Comparison of ENCODE assay signal across 27 cellular contexts in genomic region chr12:48932878-48933277, GRCh38. TPM values are rescaled to one million over a fixed set of nuclear protein-coding genes. Genes with fewer than 3 reads are reported as not detected.
A peak's percentile ranks its signal among the peaks of the same experiment; 100 is the strongest.
DNase-seq lines count a peak whose midpoint lies in the region; ATAC-seq lines count a peak whose summit lies in the region.
"Had no signal": no experiment of that assay in that cellular context is flagged by ENCODE, and none has a peak within 500 bp of the region (broad histone marks: within the 10 kb centered on the region; RNA-seq: fewer than 3 reads in every experiment).

No MANE protein-coding gene starts in this region.

- no peaks in the 10 kb centered on the region for H3K27me3 Mint-ChIP-seq in T-helper 1 cell treated with Interleukin-12 subunit alpha and Interleukin-12 subunit beta and Interleukin-4 antibody, amounts not matched to agents 30 μg/mL and 1 μg/mL, for 36 hours (ENCODE audit: low read depth)
- H3K27me3 Mint-ChIP-seq in activated CD8-positive, alpha-beta T cell treated with anti-CD3 and anti-CD28 coated beads, Interleukin-2, amount 10 ng/mL, durations not matched to agents 7 days and 5 days (ENCODE audit: low read depth): no peaks in the 10 kb centered on the region
- H3K27me3 Mint-ChIP-seq in naive thymus-derived CD8-positive, alpha-beta T cell: no peaks in the 10 kb centered on the region
- H3K27me3 Mint-ChIP-seq in stimulated activated naive B cell treated with anti-CD40 and anti-IgM and Interleukin-4, amounts not matched to agents 10 μg/mL and 1 μg/mL and 100 μg/mL, for 72 hours: no peaks in the 10 kb centered on the region

- peak overlapping the region; percentile 41 for H3K4me3 Mint-ChIP-seq in T-helper 1 cell treated with Interleukin-12 subunit alpha and Interleukin-12 subunit beta and Interleukin-4 antibody, amounts not matched to agents 30 μg/mL and 1 μg/mL, for 36 hours
- H3K4me3 Mint-ChIP-seq in activated CD8-positive, alpha-beta T cell treated with anti-CD3 and anti-CD28 coated beads, Interleukin-2, amount 10 ng/mL, durations not matched to agents 7 days and 5 days: no peak overlapping the region
- peak overlapping the region in 7 of 10 donors; percentile 5 to 79 (median 36) for H3K4me3 Mint-ChIP-seq in naive thymus-derived CD8-positive, alpha-beta T cell
- H3K4me3 Mint-ChIP-seq in stimulated activated naive B cell treated with anti-CD40 and anti-IgM and Interleukin-4, amounts not matched to agents 10 μg/mL and 1 μg/mL and 100 μg/mL, for 72 hours: no peak overlapping the region
- H3K4me3 Mint-ChIP-seq: GM23338, nephron had no signal

- H3K27ac ChIP-seq in BLaER1: no peak overlapping the region
- H3K27ac ChIP-seq: 22Rv1, brain microvascular endothelial cell, left lung, pancreas, right atrium auricular region, RWPE1, tibial artery had no signal

- H3K27me3 ChIP-seq in BLaER1: no peaks in the 10 kb centered on the region
- H3K27me3 ChIP-seq: brain microvascular endothelial cell, left lung, pancreas, right atrium auricular region, tibial artery had no signal

- CTCF ChIA-PET in activated CD8-positive, alpha-beta T cell treated with anti-CD3 and anti-CD28 coated beads, Interleukin-2, amount 10 ng/mL, durations not matched to agents 7 days and 5 days (lab: Charles Lee): interaction anchor here (0.7 to 11.3 kb wide), 6 partner anchors 18 to 81 kb away, joined by 3 to 106 read pairs (median 4); partner anchors contain the start of genes DDX23 and WNT1

- peaks cover 37% of the 10 kb centered on the region for H3K4me1 Mint-ChIP-seq in T-helper 1 cell treated with Interleukin-12 subunit alpha and Interleukin-12 subunit beta and Interleukin-4 antibody, amounts not matched to agents 30 μg/mL and 1 μg/mL, for 36 hours (ENCODE audit: low read depth)
- peaks cover 26% of the 10 kb centered on the region for H3K4me1 Mint-ChIP-seq in activated CD8-positive, alpha-beta T cell treated with anti-CD3 and anti-CD28 coated beads, Interleukin-2, amount 10 ng/mL, durations not matched to agents 7 days and 5 days (ENCODE audit: low read depth)
- peaks cover 22 to 44% (median 33%) of the 10 kb centered on the region in 4 donors for H3K4me1 Mint-ChIP-seq in naive thymus-derived CD8-positive, alpha-beta T cell
- H3K4me1 Mint-ChIP-seq in stimulated activated naive B cell treated with anti-CD40 and anti-IgM and Interleukin-4, amounts not matched to agents 10 μg/mL and 1 μg/mL and 100 μg/mL, for 72 hours: peaks cover 8 to 16% of the 10 kb centered on the region in 2 donors
- H3K4me1 Mint-ChIP-seq: nephron had no signal

- no peak overlapping the region for H3K4me3 ChIP-seq in BLaER1
- H3K4me3 ChIP-seq: GM23338, left lung, pancreas, right atrium auricular region, tibial artery had no signal

- H3K9me3 Mint-ChIP-seq in T-helper 1 cell treated with Interleukin-12 subunit alpha and Interleukin-12 subunit beta and Interleukin-4 antibody, amounts not matched to agents 30 μg/mL and 1 μg/mL, for 36 hours: no peaks in the 10 kb centered on the region
- H3K9me3 Mint-ChIP-seq in activated CD8-positive, alpha-beta T cell treated with anti-CD3 and anti-CD28 coated beads, Interleukin-2, amount 10 ng/mL, durations not matched to agents 7 days and 5 days (ENCODE audit: insufficient read depth): no peaks in the 10 kb centered on the region
- H3K9me3 Mint-ChIP-seq in naive thymus-derived CD8-positive, alpha-beta T cell: no peaks in the 10 kb centered on the region
- no peaks in the 10 kb centered on the region for H3K9me3 Mint-ChIP-seq in stimulated activated naive B cell treated with anti-CD40 and anti-IgM and Interleukin-4, amounts not matched to agents 10 μg/mL and 1 μg/mL and 100 μg/mL, for 72 hours
- H3K9me3 Mint-ChIP-seq: GM23338, nephron had no signal

- peaks cover 37% of the 10 kb centered on the region for H4K20me1 ChIP-seq in BLaER1

- POLR2A ChIA-PET in activated CD8-positive, alpha-beta T cell treated with anti-CD3 and anti-CD28 coated beads, Interleukin-2, amount 10 ng/mL, durations not matched to agents 7 days and 5 days (lab: Charles Lee): interaction anchor here (0.7 to 1.9 kb wide), 3 partner anchors 15 to 81 kb away, joined by 3 to 6 read pairs (median 4); partner anchors contain the start of gene DDX23
- POLR2A ChIA-PET in naive thymus-derived CD8-positive, alpha-beta T cell (lab: Charles Lee): interaction anchor here (0.5 to 2.8 kb wide), 4 partner anchors 8 to 79 kb away, joined by 3 to 22 read pairs (median 6); partner anchors contain the start of gene FKBP11

- no peaks in the 10 kb centered on the region for H3K9me3 ChIP-seq in BLaER1
- H3K9me3 ChIP-seq: left lung, pancreas, right atrium auricular region, tibial artery had no signal

- no peak for ATAC-seq in activated CD8-positive, alpha-beta T cell treated with anti-CD3 and anti-CD28 coated beads, Interleukin-2, amount 10 ng/mL, durations not matched to agents 7 days and 5 days
- no peak for ATAC-seq in naive thymus-derived CD8-positive, alpha-beta T cell
- no peak for ATAC-seq in GM21737 (IDR thresholded peaks at IDR 0.05; ENCODE audit: unreplicated experiment)
- no peak for ATAC-seq in stimulated activated naive B cell treated with anti-CD40 and anti-IgM and Interleukin-4, amounts not matched to agents 10 μg/mL and 1 μg/mL and 100 μg/mL, for 72 hours (replicated peaks)
- ATAC-seq: GM23338, left lung, pancreas had no signal

- no peak overlapping the region for H3K9ac ChIP-seq in BLaER1

- H3K4me1 ChIP-seq in BLaER1: peaks cover 38% of the 10 kb centered on the region
- H3K4me1 ChIP-seq: left lung, pancreas, right atrium auricular region, tibial artery had no signal

- H3K4me2 ChIP-seq in BLaER1: peak overlapping the region; percentile 90; the same call in 1 of the 2 replicates
- H3K4me2 ChIP-seq: GM23338 had no signal

- H3K27ac Mint-ChIP-seq in T-helper 1 cell treated with Interleukin-12 subunit alpha and Interleukin-12 subunit beta and Interleukin-4 antibody, amounts not matched to agents 30 μg/mL and 1 μg/mL, for 36 hours: peak overlapping the region; percentile 81
- peak overlapping the region; percentile 74 for H3K27ac Mint-ChIP-seq in activated CD8-positive, alpha-beta T cell treated with anti-CD3 and anti-CD28 coated beads, Interleukin-2, amount 10 ng/mL, durations not matched to agents 7 days and 5 days
- H3K27ac Mint-ChIP-seq in naive thymus-derived CD8-positive, alpha-beta T cell: peak overlapping the region in 9 of 10 donors; percentile 13 to 93 (median 73)
- no peak overlapping the region for H3K27ac Mint-ChIP-seq in stimulated activated naive B cell treated with anti-CD40 and anti-IgM and Interleukin-4, amounts not matched to agents 10 μg/mL and 1 μg/mL and 100 μg/mL, for 72 hours
- H3K27ac Mint-ChIP-seq: GM23338, nephron had no signal

- DNase-seq in T-helper 1 cell (no peak), COLO829 (ENCODE audit: low spot score) (no peak)
- DNase-seq in activated CD8-positive, alpha-beta T cell treated with anti-CD3 and anti-CD28 coated beads, Interleukin-2, amount 10 ng/mL, durations not matched to agents 7 days and 5 days: no peak
- no peak for DNase-seq in naive thymus-derived CD8-positive, alpha-beta T cell
- no peak for DNase-seq in stimulated activated naive B cell treated with anti-CD40 and anti-IgM and Interleukin-4, amounts not matched to agents 10 μg/mL and 1 μg/mL and 100 μg/mL, for 72 hours
- DNase-seq: brain microvascular endothelial cell; COR-L47; GDM1; hypothalamus; left lung; NCI-H1436; NCI-H774; pancreas; stimulated activated CD4-positive, alpha-beta T cell treated with anti-CD3 and anti-CD28 coated beads, Interleukin-12 subunit alpha, Interleukin-12 subunit beta, amount 100 ng/mL, for 4 hours; stimulated activated CD4-positive, alpha-beta T cell treated with anti-CD3 and anti-CD28 coated beads, Interleukin-4, amount 100 ng/mL, for 24 hours; stimulated activated naive CD4-positive, alpha-beta T cell treated with Interleukin-2 at 50 U/mL for 16 hours; tibial artery had no signal

- H3K36me3 Mint-ChIP-seq in T-helper 1 cell treated with Interleukin-12 subunit alpha and Interleukin-12 subunit beta and Interleukin-4 antibody, amounts not matched to agents 30 μg/mL and 1 μg/mL, for 36 hours (ENCODE audit: low read depth): peaks cover 35% of the 10 kb centered on the region
- peaks cover 34% of the 10 kb centered on the region for H3K36me3 Mint-ChIP-seq in activated CD8-positive, alpha-beta T cell treated with anti-CD3 and anti-CD28 coated beads, Interleukin-2, amount 10 ng/mL, durations not matched to agents 7 days and 5 days (ENCODE audit: low read depth)
- peaks cover 0 to 30% (median 11%) of the 10 kb centered on the region in 3 donors for H3K36me3 Mint-ChIP-seq in naive thymus-derived CD8-positive, alpha-beta T cell
- H3K36me3 Mint-ChIP-seq in stimulated activated naive B cell treated with anti-CD40 and anti-IgM and Interleukin-4, amounts not matched to agents 10 μg/mL and 1 μg/mL and 100 μg/mL, for 72 hours: peaks cover 55 to 70% of the 10 kb centered on the region in 2 donors

- H3K36me3 ChIP-seq in BLaER1: peaks cover 87% of the 10 kb centered on the region
- H3K36me3 ChIP-seq: pancreas had no signal

RNA-seq across cellular contexts. Expression of gene FKBP11, which starts 7.6 kb away (rescaled TPM):
- 10 to 100 TPM; 48.7 to 52.6 TPM for total RNA-seq in activated CD8-positive, alpha-beta T cell treated with anti-CD3 and anti-CD28 coated beads, Interleukin-2, amount 10 ng/mL, durations not matched to agents 7 days and 5 days
- 10 to 100 TPM; 49.2 to 49.3 TPM for total RNA-seq in naive thymus-derived CD8-positive, alpha-beta T cell
- polyA plus RNA-seq in naive thymus-derived CD8-positive, alpha-beta T cell: 100 to 1,000 TPM; 127 to 151 (median 131) TPM

RNA-seq across cellular contexts. Expression of gene ARF3, which starts 24.4 kb away (rescaled TPM):
- total RNA-seq in activated CD8-positive, alpha-beta T cell treated with anti-CD3 and anti-CD28 coated beads, Interleukin-2, amount 10 ng/mL, durations not matched to agents 7 days and 5 days: 100 to 1,000 TPM; 104 to 108 TPM
- 10 to 100 TPM; 55.3 to 57.3 TPM for total RNA-seq in naive thymus-derived CD8-positive, alpha-beta T cell
- 10 to 100 TPM; 19.5 to 24.4 (median 21.8) TPM for polyA plus RNA-seq in naive thymus-derived CD8-positive, alpha-beta T cell

RNA-seq across cellular contexts. Expression of gene WNT10B, which starts 38.7 kb away (rescaled TPM):
- total RNA-seq in activated CD8-positive, alpha-beta T cell treated with anti-CD3 and anti-CD28 coated beads, Interleukin-2, amount 10 ng/mL, durations not matched to agents 7 days and 5 days: 1 to 10 TPM; 2.4 to 3.2 TPM
- total RNA-seq in naive thymus-derived CD8-positive, alpha-beta T cell: 1 to 10 TPM; 3.0 to 3.3 TPM
- under 1 TPM in 1 of 3 donors, not detected in 2; 0.29 TPM for polyA plus RNA-seq in naive thymus-derived CD8-positive, alpha-beta T cell
- total RNA-seq: GM23338 had no signal
- polyA plus RNA-seq: GM23338 had no signal

RNA-seq across cellular contexts. Expression of gene WNT1, which starts 45.2 kb away (rescaled TPM):
- total RNA-seq in activated CD8-positive, alpha-beta T cell treated with anti-CD3 and anti-CD28 coated beads, Interleukin-2, amount 10 ng/mL, durations not matched to agents 7 days and 5 days: 1 to 10 TPM in 1 of 2 experiments, under 1 TPM in 1; 0.81 to 1.1 TPM
- total RNA-seq in naive thymus-derived CD8-positive, alpha-beta T cell: under 1 TPM; 0.33 to 0.52 TPM
- polyA plus RNA-seq in naive thymus-derived CD8-positive, alpha-beta T cell: 1 to 10 TPM in 1 of 3 donors, under 1 TPM in 2; 0.23 to 1.2 (median 0.49) TPM
- total RNA-seq: fibroblast of lung; GM23338; left lung; pancreas; right atrium auricular region; T-helper 2 cell treated with Interferon-gamma antibody and Interleukin-4, amounts not matched to agents 100 ng/mL and 5 ng/mL, for 36 hours had no signal
- polyA plus RNA-seq: fibroblast of lung, GM23338, pancreas had no signal

Comparison
In these comparisons a context has a peak if more than half of its experiments do, and no peak if none do; other contexts are left out.
1. H3K4me3 Mint-ChIP-seq: peak in T-helper 1 cell treated with Interleukin-12 subunit alpha and Interleukin-12 subunit beta and Interleukin-4 antibody, amounts not matched to agents 30 μg/mL and 1 μg/mL, for 36 hours (single experiment) and naive thymus-derived CD8-positive, alpha-beta T cell (7 of 10); none in activated CD8-positive, alpha-beta T cell treated with anti-CD3 and anti-CD28 coated beads, Interleukin-2, amount 10 ng/mL, durations not matched to agents 7 days and 5 days (single experiment) and stimulated activated naive B cell treated with anti-CD40 and anti-IgM and Interleukin-4, amounts not matched to agents 10 μg/mL and 1 μg/mL and 100 μg/mL, for 72 hours (0 of 2).